Comparison of ENCODE assay signal across 8 cellular contexts in genomic region chr1:169546087-169546995, GRCh38. TPM values are rescaled to one million over a fixed set of nuclear protein-coding genes. Genes with fewer than 3 reads are reported as not detected.
DNase-seq lines count a peak whose midpoint lies in the region; ATAC-seq and TF ChIP-seq lines count a peak whose summit lies in the region.

No MANE protein-coding gene starts in this region.

- H3K9ac ChIP-seq in endodermal cell (ENCODE audit: extremely low read depth, low read length, poor library complexity, severe bottlenecking), result no peak overlapping the region

- no peaks in the 10 kb centered on the region for H3K4me1 ChIP-seq in endodermal cell (ENCODE audit: control insufficient read depth, insufficient read depth, low read length)

- H3K4me3 Mint-ChIP-seq in activated CD4-positive, alpha-beta T cell treated with anti-CD3 and anti-CD28 coated beads for 36 hours, result no peak overlapping the region
- H3K4me3 Mint-ChIP-seq in endodermal cell (no peak overlapping the region), mesothelial cell of epicardium (no peak overlapping the region)

- intact Hi-C loops in activated CD4-positive, alpha-beta T cell treated with anti-CD3 and anti-CD28 coated beads for 36 hours (cut with DNase I, micrococcal nuclease), result loop anchor here (1.0 kb wide), 3 partner anchors 61 to 943 kb away; partner anchors contain the start of gene SLC19A2 (in 1 of the 2)

- H3K27me3 Mint-ChIP-seq in activated CD4-positive, alpha-beta T cell treated with anti-CD3 and anti-CD28 coated beads for 36 hours, result no peaks in the 10 kb centered on the region
- H3K27me3 Mint-ChIP-seq in endodermal cell (ENCODE audit: insufficient read depth) (no peaks in the 10 kb centered on the region), mesothelial cell of epicardium (ENCODE audit: low read depth) (no peaks in the 10 kb centered on the region)

- no peak overlapping the region for H3K4me3 ChIP-seq in endodermal cell (ENCODE audit: low read length)

- 58 to 63% methylated on average over 11 to 15 of the region's 15 CpGs for WGBS in endodermal cell (ENCODE audit: insufficient coverage in 1 of 2, insufficient read length in 1 of 2), 2 experiments

- POLR2A ChIA-PET in activated CD4-positive, alpha-beta T cell treated with anti-CD3 and anti-CD28 coated beads for 36 hours (lab: Charles Lee), result interaction anchor here (0.7 kb wide), 1 partner anchor 55 kb away, joined by 3 read pairs; no protein-coding TSS in a partner anchor

- TF ChIP-seq CTCF in endodermal cell (conservative IDR thresholded peaks at IDR 0.05) (peak; percentile 90), mesothelial cell of epicardium (IDR thresholded peaks at IDR 0.05; ENCODE audit: unreplicated experiment) (peak; percentile 62)

- H3K27ac ChIP-seq in endodermal cell (ENCODE audit: low read depth, low read length), result no peak overlapping the region

- no peaks in the 10 kb centered on the region for H3K9me3 Mint-ChIP-seq in activated CD4-positive, alpha-beta T cell treated with anti-CD3 and anti-CD28 coated beads for 36 hours (ENCODE audit: low read depth)
- H3K9me3 Mint-ChIP-seq in endodermal cell, result no peaks in the 10 kb centered on the region
- H3K9me3 Mint-ChIP-seq in mesothelial cell of epicardium, result no peaks in the 10 kb centered on the region

- CTCF ChIA-PET in activated CD4-positive, alpha-beta T cell treated with anti-CD3 and anti-CD28 coated beads for 36 hours (lab: Charles Lee), result interaction anchor here (0.6 to 2.0 kb wide), 20 partner anchors 13 to 296 kb away, joined by 3 to 8 read pairs (median 4); partner anchors contain the start of genes CCDC181 and F5

- ATAC-seq in HG02973 (IDR thresholded peaks at IDR 0.05; ENCODE audit: unreplicated experiment), result peak; percentile 57
- ATAC-seq in activated CD4-positive, alpha-beta T cell treated with anti-CD3 and anti-CD28 coated beads for 36 hours, result peak; percentile 81
- ATAC-seq in stimulated activated naive CD8-positive, alpha-beta T cell treated with anti-CD3 and anti-CD28 coated beads, Interleukin-15, Interleukin-2, amounts not matched to agents 100 U/mL and 50 U/mL, for 24 hours, result peak; percentile 73

- H3K27ac Mint-ChIP-seq in activated CD4-positive, alpha-beta T cell treated with anti-CD3 and anti-CD28 coated beads for 36 hours, result peak overlapping the region; percentile 2
- H3K27ac Mint-ChIP-seq in endodermal cell (no peak overlapping the region), mesothelial cell of epicardium (no peak overlapping the region)

- DNase-seq in SIG-M5 treated with dmso at 0.1 percent for 504 hours (lab: John Stamatoyannopoulos, UW; ENCODE audit: unreplicated experiment) (peak; percentile 69), SIG-M5 (lab: John Stamatoyannopoulos, UW) (no peak), NCI-H2227 (lab: John Stamatoyannopoulos, UW; ENCODE audit: unreplicated experiment) (peak; percentile 88), endodermal cell (peak; percentile 71), mesothelial cell of epicardium (ENCODE audit: low spot score in 2 of 2, unreplicated experiment in 2 of 2) (peak in 1 of 2 experiments; percentile 45)
- peak; percentile 57 for DNase-seq in activated CD4-positive, alpha-beta T cell treated with anti-CD3 and anti-CD28 coated beads for 36 hours
- peak; percentile 44 for DNase-seq in stimulated activated naive CD8-positive, alpha-beta T cell treated with anti-CD3 and anti-CD28 coated beads, Interleukin-15, Interleukin-2, amounts not matched to agents 100 U/mL and 50 U/mL, for 24 hours

- H3K4me1 Mint-ChIP-seq in activated CD4-positive, alpha-beta T cell treated with anti-CD3 and anti-CD28 coated beads for 36 hours, result no peaks in the 10 kb centered on the region
- peaks cover 4% of the 10 kb centered on the region for H3K4me1 Mint-ChIP-seq in endodermal cell
- H3K4me1 Mint-ChIP-seq in mesothelial cell of epicardium, result peaks cover 12% of the 10 kb centered on the region

- no peaks in the 10 kb centered on the region for H3K27me3 ChIP-seq in endodermal cell (ENCODE audit: control insufficient read depth, insufficient read depth, low read length, poor library complexity, severe bottlenecking)

- H3K36me3 ChIP-seq in endodermal cell (ENCODE audit: control insufficient read depth, insufficient read depth, low read length), result no peaks in the 10 kb centered on the region

- peaks cover 69% of the 10 kb centered on the region for H3K36me3 Mint-ChIP-seq in activated CD4-positive, alpha-beta T cell treated with anti-CD3 and anti-CD28 coated beads for 36 hours (ENCODE audit: low read depth)
- H3K36me3 Mint-ChIP-seq in endodermal cell (ENCODE audit: low read depth), result no peaks in the 10 kb centered on the region
- no peaks in the 10 kb centered on the region for H3K36me3 Mint-ChIP-seq in mesothelial cell of epicardium

- H3K9me3 ChIP-seq in endodermal cell (ENCODE audit: control insufficient read depth, low read length), result no peaks in the 10 kb centered on the region

RNA-seq across cellular contexts. Expression of gene F5, which starts 39.9 kb away (rescaled TPM):
- 10 to 100 TPM; 49.8 to 57.8 TPM for total RNA-seq in activated CD4-positive, alpha-beta T cell treated with anti-CD3 and anti-CD28 coated beads for 36 hours
- total RNA-seq in endodermal cell, result under 1 TPM; 0.04 to 0.09 TPM
- polyA plus RNA-seq in endodermal cell (2013, experiment 1 of 2), result 0.28 TPM
- polyA plus RNA-seq in endodermal cell (2013, experiment 2 of 2), result 0.04 TPM
- 32.2 to 43.5 TPM (median 38.6 TPM) in 3 replicates for total RNA-seq in mesothelial cell of epicardium

Comparison
In these comparisons a context has a peak if more than half of its experiments do, and no peak if none do; other contexts are left out.
1. RNA of gene F5, which starts 39.9 kb away (total RNA-seq): 49.8 to 57.8 TPM in activated CD4-positive, alpha-beta T cell treated with anti-CD3 and anti-CD28 coated beads for 36 hours and 32.2 to 43.5 TPM in mesothelial cell of epicardium; 0.04 to 0.09 TPM in endodermal cell; every median in the first group is over 10 times any median in the second.
2. Peak in every context shown above with its lines, with median percentiles within 50 percentile points of each other: ATAC-seq.